22 cellular contexts compared by ENCODE assay signal in the genomic region with DNA sequence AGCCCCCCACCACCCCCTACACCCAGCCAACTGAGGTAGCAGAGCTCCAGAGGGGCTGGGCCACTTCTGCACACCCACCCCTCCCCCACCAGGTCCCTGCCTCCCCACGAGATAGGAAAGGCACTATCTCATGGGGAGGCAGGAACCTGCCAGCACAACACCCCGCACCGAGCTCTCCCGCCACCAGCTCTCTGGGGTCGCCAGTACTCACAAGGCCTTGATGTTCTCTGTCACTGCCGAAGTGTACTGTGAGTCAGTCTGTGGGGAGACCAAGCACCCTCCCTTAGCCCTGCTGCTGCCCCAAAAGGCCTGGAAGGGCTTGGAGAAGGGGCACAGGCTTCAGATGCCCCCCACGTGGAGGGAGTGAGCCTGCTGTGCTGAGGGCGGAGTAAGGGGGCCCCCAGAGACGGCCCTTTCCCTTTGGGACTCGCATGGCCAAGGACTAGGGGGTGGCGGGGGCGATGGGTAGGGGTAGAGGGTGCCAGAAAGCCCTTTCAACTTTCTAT. TPM values are rescaled to one million over a fixed set of nuclear protein-coding genes. Genes with fewer than 3 reads are reported as not detected.
DNase-seq lines count a peak whose midpoint lies in the region; ATAC-seq and TF ChIP-seq lines count a peak whose summit lies in the region.
"Had no signal": no experiment of that assay in that cellular context is flagged by ENCODE, and none has a peak within 500 bp of the region (broad histone marks: within the 10 kb centered on the region; RNA-seq: fewer than 3 reads in every experiment).

No MANE protein-coding gene starts in this region.

- H3K4me2 ChIP-seq in BLaER1 = peak overlapping the region; percentile 22

- H3K27ac ChIP-seq in BLaER1 (0 out of 2 replicates have a peak overlapping the region, but pooled peaks have one; percentile 13), coronary artery (no peak overlapping the region), A673 (ENCODE audit: low read depth, low read length, poor library complexity, severe bottlenecking) (no peak overlapping the region)
- H3K27ac ChIP-seq: GM23248 had no signal

- POLR2A ChIA-PET in A673 (lab: Charles Lee; ENCODE audit: low non-redundant PET) = no interaction called here

- no peak overlapping the region for H3K4me3 ChIP-seq in BLaER1
- H3K4me3 ChIP-seq in coronary artery = no peak overlapping the region
- H3K4me3 ChIP-seq in A673 (ENCODE audit: low read depth, low read length, poor library complexity, severe bottlenecking) = no peak overlapping the region
- H3K4me3 ChIP-seq: GM12878, GM23248, HAP-1, Peyer's patch had no signal

- H3K9me3 ChIP-seq in BLaER1 = no peaks in the 10 kb centered on the region
- H3K9me3 ChIP-seq in A673 (ENCODE audit: low read depth, low read length, poor library complexity, severe bottlenecking) = no peaks in the 10 kb centered on the region
- H3K9me3 ChIP-seq: Caco-2, HAP-1, Peyer's patch had no signal

- H3K36me3 ChIP-seq in BLaER1 (peaks cover 49% of the 10 kb centered on the region), A673 (ENCODE audit: insufficient read depth, low read length, poor library complexity, severe bottlenecking) (peaks cover 11% of the 10 kb centered on the region)

- intact Hi-C loops in posterior vena cava (cut with DNase I) = no loop called here
- intact Hi-C loops in A673 (cut with micrococcal nuclease; ENCODE audit: unreplicated experiment) = loop anchor here (5.0 kb wide), 3 partner anchors 57 to 292 kb away; partner anchors contain the start of genes MRNIP and TBC1D9B

- peak; percentile 2 for TF ChIP-seq CTCF in coronary artery (IDR thresholded peaks at IDR 0.05)
- no peak for TF ChIP-seq CTCF in A673 (conservative IDR thresholded peaks at IDR 0.05; ENCODE audit: low read depth, low read length)

- peak; percentile 38 for DNase-seq in MV-4-11 (lab: John Stamatoyannopoulos, UW)
- DNase-seq in coronary artery (ENCODE audit: low spot score) = no peak
- peak; percentile 67 for DNase-seq in posterior vena cava (ENCODE audit: low spot score)
- DNase-seq in A673 (ENCODE audit: low spot score) = no peak
- DNase-seq in NCI-H2081 (lab: John Stamatoyannopoulos, UW) = no peak
- DNase-seq: Caco-2; CD4-positive, alpha-beta memory T cell; DND-41; GM23248; NCI-H1694; NCI-H2081 treated with DMSO at 0.1 percent for 48 hours; NCI-H2171 treated with DMSO at 0.1 percent for 48 hours; NCI-H446; NCI-H526; Peyer's patch had no signal

- H4K20me1 ChIP-seq in BLaER1 = peaks cover 56% of the 10 kb centered on the region

- no peak overlapping the region for H3K9ac ChIP-seq in BLaER1
- H3K9ac ChIP-seq: GM23248 had no signal

- H3K4me1 ChIP-seq in BLaER1 (peaks cover 60% of the 10 kb centered on the region), A673 (ENCODE audit: insufficient read depth, low read length, poor library complexity, severe bottlenecking) (peaks cover 28% of the 10 kb centered on the region)

- CTCF ChIA-PET in A673 (lab: Charles Lee) = no interaction called here

- BruUV-seq in A673 (replicated peaks; lab: Mats Ljungman, UMichigan) = no TSS peak

- H3K27me3 ChIP-seq in BLaER1 (no peaks in the 10 kb centered on the region), A673 (replicated peaks; ENCODE audit: insufficient read depth, low read depth, low read length, poor library complexity) (no peaks in the 10 kb centered on the region)
- H3K27me3 ChIP-seq: Peyer's patch had no signal

- ATAC-seq in HG03095 (IDR thresholded peaks at IDR 0.05; ENCODE audit: unreplicated experiment) = no peak
- ATAC-seq: GM12878, Right ventricle myocardium inferior had no signal

RNA-seq across cellular contexts. Expression of gene MGAT4B, which starts 5.9 kb away (rescaled TPM):
- 10 to 100 TPM; 54.6 to 62.8 TPM for total RNA-seq in posterior vena cava
- total RNA-seq in A673 (2021) = 59.5 and 63.9 TPM in 2 replicates

RNA-seq across cellular contexts. Expression of gene LTC4S, which starts 7.0 kb away (rescaled TPM):
- total RNA-seq in posterior vena cava (10 to 100 TPM; 19.7 to 20.3 TPM), A673 (2021) (0.58 and 1.5 TPM in 2 replicates)
- total RNA-seq: HT1080, SK-MEL-5 had no signal

RNA-seq across cellular contexts. Expression of gene SQSTM1, which starts 20.0 kb away (rescaled TPM):
- total RNA-seq in posterior vena cava (100 to 1,000 TPM; 245 to 333 TPM), A673 (2021) (84.1 and 105 TPM in 2 replicates)

RNA-seq across cellular contexts. Expression of gene MRNIP, which starts 57.9 kb away (rescaled TPM):
- total RNA-seq in posterior vena cava (10 to 100 TPM; 17.3 to 20.1 TPM), A673 (2021) (29.9 and 31.3 TPM in 2 replicates)

Comparison
In these comparisons a context has a peak if more than half of its experiments do, and no peak if none do; other contexts are left out.
1. DNase-seq: peak in MV-4-11 (single experiment) and posterior vena cava (single experiment); none in coronary artery (single experiment), A673 (single experiment) and NCI-H2081 (0 of 2).